10 cellular contexts compared by ENCODE assay signal in genomic region chr18:63238711-63239110, GRCh38.
A peak's percentile ranks its signal among the peaks of the same experiment; 100 is the strongest.
DNase-seq lines count a peak whose midpoint lies in the region; ATAC-seq, FAIRE-seq and TF ChIP-seq lines count a peak whose summit lies in the region.
"Had no signal": no experiment of that assay in that cellular context is flagged by ENCODE, and none has a peak within 500 bp of the region (broad histone marks: within the 10 kb centered on the region; RNA-seq: fewer than 3 reads in every experiment).

No MANE protein-coding gene starts in this region.

- H3K9me3 ChIP-seq in mesodermal cell (ENCODE audit: control insufficient read depth, low read length), result no peaks in the 10 kb centered on the region

- ATAC-seq in activated CD8-positive, alpha-beta T cell treated with anti-CD3 and anti-CD28 coated beads for 36 hours, result no peak
- no peak for ATAC-seq in activated CD8-positive, alpha-beta T cell treated with anti-CD3 and anti-CD28 coated beads, Interleukin-2, amount 10 ng/mL, durations not matched to agents 7 days and 5 days

- H3K4me3 Mint-ChIP-seq in activated CD8-positive, alpha-beta T cell treated with anti-CD3 and anti-CD28 coated beads for 36 hours, result no peak overlapping the region
- no peak overlapping the region for H3K4me3 Mint-ChIP-seq in activated CD8-positive, alpha-beta T cell treated with anti-CD3 and anti-CD28 coated beads, Interleukin-2, amount 10 ng/mL, durations not matched to agents 7 days and 5 days
- peak overlapping the region; percentile 66 for H3K4me3 Mint-ChIP-seq in type B pancreatic cell

- WGBS in mesodermal cell (ENCODE audit: insufficient coverage in 2 of 2), 2 experiments, result 60 to 66% methylated on average over 1 to 4 of the region's 9 CpGs

- peak overlapping the region; percentile 20 for H3K27ac Mint-ChIP-seq in activated CD8-positive, alpha-beta T cell treated with anti-CD3 and anti-CD28 coated beads for 36 hours
- H3K27ac Mint-ChIP-seq in activated CD8-positive, alpha-beta T cell treated with anti-CD3 and anti-CD28 coated beads, Interleukin-2, amount 10 ng/mL, durations not matched to agents 7 days and 5 days, result no peak overlapping the region
- H3K27ac Mint-ChIP-seq in type B pancreatic cell, result peak overlapping the region; percentile 90

- no peaks in the 10 kb centered on the region for H3K27me3 Mint-ChIP-seq in activated CD8-positive, alpha-beta T cell treated with anti-CD3 and anti-CD28 coated beads for 36 hours
- H3K27me3 Mint-ChIP-seq in activated CD8-positive, alpha-beta T cell treated with anti-CD3 and anti-CD28 coated beads, Interleukin-2, amount 10 ng/mL, durations not matched to agents 7 days and 5 days (ENCODE audit: low read depth), result no peaks in the 10 kb centered on the region
- H3K27me3 Mint-ChIP-seq in type B pancreatic cell, result no peaks in the 10 kb centered on the region

- no peak for TF ChIP-seq CTCF in activated CD8-positive, alpha-beta T cell treated with anti-CD3 and anti-CD28 coated beads for 36 hours (IDR thresholded peaks at IDR 0.05)
- TF ChIP-seq CTCF in bronchial epithelial cell (IDR thresholded peaks at IDR 0.05; ENCODE audit: insufficient read depth, low read length, severe bottlenecking) (no peak), type B pancreatic cell (conservative IDR thresholded peaks at IDR 0.05) (no peak)

- no peaks in the 10 kb centered on the region for H3K27me3 ChIP-seq in bronchial epithelial cell (ENCODE audit: control insufficient read depth, insufficient read depth, low read length)

- H3K9me3 Mint-ChIP-seq in activated CD8-positive, alpha-beta T cell treated with anti-CD3 and anti-CD28 coated beads for 36 hours, result peaks cover 25% of the 10 kb centered on the region
- peaks cover 11% of the 10 kb centered on the region for H3K9me3 Mint-ChIP-seq in activated CD8-positive, alpha-beta T cell treated with anti-CD3 and anti-CD28 coated beads, Interleukin-2, amount 10 ng/mL, durations not matched to agents 7 days and 5 days (ENCODE audit: insufficient read depth)
- no peaks in the 10 kb centered on the region for H3K9me3 Mint-ChIP-seq in type B pancreatic cell

- H3K36me3 Mint-ChIP-seq in activated CD8-positive, alpha-beta T cell treated with anti-CD3 and anti-CD28 coated beads for 36 hours (ENCODE audit: low read depth), result peaks cover 89% of the 10 kb centered on the region
- peaks cover 89% of the 10 kb centered on the region for H3K36me3 Mint-ChIP-seq in activated CD8-positive, alpha-beta T cell treated with anti-CD3 and anti-CD28 coated beads, Interleukin-2, amount 10 ng/mL, durations not matched to agents 7 days and 5 days (ENCODE audit: low read depth)
- H3K36me3 Mint-ChIP-seq in type B pancreatic cell, result peaks cover 7% of the 10 kb centered on the region

- CTCF ChIA-PET in activated CD8-positive, alpha-beta T cell treated with anti-CD3 and anti-CD28 coated beads for 36 hours (lab: Charles Lee), result no interaction called here
- CTCF ChIA-PET in activated CD8-positive, alpha-beta T cell treated with anti-CD3 and anti-CD28 coated beads, Interleukin-2, amount 10 ng/mL, durations not matched to agents 7 days and 5 days (lab: Charles Lee), result no interaction called here

- DNase-seq in activated CD8-positive, alpha-beta T cell treated with anti-CD3 and anti-CD28 coated beads for 36 hours, result no peak
- DNase-seq in activated CD8-positive, alpha-beta T cell treated with anti-CD3 and anti-CD28 coated beads, Interleukin-2, amount 10 ng/mL, durations not matched to agents 7 days and 5 days, result no peak
- DNase-seq in bronchial epithelial cell (ENCODE audit: low read depth) (peak; percentile 7), type B pancreatic cell (ENCODE audit: extremely low spot score, unreplicated experiment) (no peak), NCI-H526 treated with DMSO at 0.1 percent for 48 hours (lab: John Stamatoyannopoulos, UW) (no peak), Kasumi-1 (lab: John Stamatoyannopoulos, UW) (no peak)
- no peak for DNase-seq in stimulated activated CD4-positive, alpha-beta T cell treated with anti-CD3 and anti-CD28 coated beads, Interleukin-2, amount 100 ng/mL, for 48 hours
- DNase-seq: activated naive CD4-positive, alpha-beta T cell treated with Interleukin-2 at 50 U/mL for 16 hours had no signal

- no peak overlapping the region for H3K4me3 ChIP-seq in bronchial epithelial cell (ENCODE audit: low read depth, low read length)
- no peak overlapping the region for H3K4me3 ChIP-seq in mesodermal cell (ENCODE audit: extremely low read depth, insufficient read depth, low read length, poor library complexity, severe bottlenecking)

- POLR2A ChIA-PET in activated CD8-positive, alpha-beta T cell treated with anti-CD3 and anti-CD28 coated beads for 36 hours (lab: Charles Lee), result no interaction called here
- POLR2A ChIA-PET in activated CD8-positive, alpha-beta T cell treated with anti-CD3 and anti-CD28 coated beads, Interleukin-2, amount 10 ng/mL, durations not matched to agents 7 days and 5 days (lab: Charles Lee), result no interaction called here

- peaks cover 67% of the 10 kb centered on the region for H3K4me1 Mint-ChIP-seq in activated CD8-positive, alpha-beta T cell treated with anti-CD3 and anti-CD28 coated beads for 36 hours (ENCODE audit: low read depth)
- peaks cover 70% of the 10 kb centered on the region for H3K4me1 Mint-ChIP-seq in activated CD8-positive, alpha-beta T cell treated with anti-CD3 and anti-CD28 coated beads, Interleukin-2, amount 10 ng/mL, durations not matched to agents 7 days and 5 days (ENCODE audit: low read depth)
- peaks cover 19% of the 10 kb centered on the region for H3K4me1 Mint-ChIP-seq in type B pancreatic cell (ENCODE audit: unreplicated experiment)

- H3K4me1 ChIP-seq in mesodermal cell (ENCODE audit: control insufficient read depth, insufficient read depth, low read length, poor library complexity, severe bottlenecking), result peaks cover 16% of the 10 kb centered on the region

- peak overlapping the region; percentile 87 for H3K27ac ChIP-seq in mesodermal cell (ENCODE audit: low read depth, low read length, severe bottlenecking)

- intact Hi-C loops in activated CD8-positive, alpha-beta T cell treated with anti-CD3 and anti-CD28 coated beads for 36 hours (cut with micrococcal nuclease), result no loop called here

- no peaks in the 10 kb centered on the region for H3K36me3 ChIP-seq in bronchial epithelial cell (ENCODE audit: control insufficient read depth, insufficient read depth, low read length)
- H3K36me3 ChIP-seq in mesodermal cell (ENCODE audit: control insufficient read depth, insufficient read depth, low read length), result no peaks in the 10 kb centered on the region

- no peak for FAIRE-seq in bronchial epithelial cell (lab: Jason Lieb, UNC)
- FAIRE-seq: GM12892 had no signal
